19 cellular contexts compared by ENCODE assay signal in the genomic region with DNA sequence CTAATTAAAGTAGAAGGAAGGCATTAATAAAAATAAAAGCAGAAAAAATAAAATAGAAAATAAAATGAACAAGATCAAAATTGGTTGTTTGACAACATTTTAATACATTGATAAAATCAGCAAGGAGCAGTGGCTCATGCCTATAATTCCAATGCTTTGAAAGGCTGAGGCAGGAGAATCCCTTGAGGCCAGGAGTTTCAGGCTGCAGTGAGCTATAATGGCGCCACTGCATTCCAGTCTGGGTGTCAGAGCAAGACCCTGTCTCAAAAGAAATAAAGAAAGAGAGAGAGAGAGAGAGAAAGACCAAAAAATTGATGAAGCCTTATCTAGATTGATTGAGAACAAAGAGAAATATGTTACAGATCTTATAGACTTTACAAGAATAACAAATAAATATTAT. TPM values are rescaled to one million over a fixed set of nuclear protein-coding genes. Genes with fewer than 3 reads are reported as not detected.
"Had no signal": no experiment of that assay in that cellular context is flagged by ENCODE, and none has a peak within 500 bp of the region (broad histone marks: within the 10 kb centered on the region; RNA-seq: fewer than 3 reads in every experiment).

No MANE protein-coding gene starts in this region.

- ATAC-seq: naive thymus-derived CD8-positive, alpha-beta T cell; natural killer cell treated with Interleukin-12 subunit alpha and Interleukin-12 subunit beta and Interleukin-15 and Interleukin-18, amount 100 ng/mL, for 72 hours; pancreas; right cardiac atrium; right lobe of liver; stimulated activated effector memory CD8-positive, alpha-beta T cell treated with anti-CD3 and anti-CD28 coated beads, Interleukin-12 subunit alpha, Interleukin-12 subunit beta, amount 100 ng/mL, for 72 hours; stimulated activated naive B cell treated with anti-CD40 and anti-IgM and Interleukin-4, amounts not matched to agents 10 μg/mL and 1 μg/mL and 100 μg/mL, for 72 hours had no signal

- DNase-seq: naive thymus-derived CD8-positive, alpha-beta T cell; nephron progenitor cell; nucleus accumbens; pancreas; right cardiac atrium; right lobe of liver; sigmoid colon; small intestine; stimulated activated CD4-positive, alpha-beta T cell treated with anti-CD3 and anti-CD28 coated beads, Interleukin-15, amount 100 ng/mL, for 24 hours; stimulated activated CD4-positive, alpha-beta T cell treated with anti-CD3 and anti-CD28 coated beads, Interleukin-2, amount 100 ng/mL, for 24 hours; stimulated activated CD4-positive, alpha-beta T cell treated with anti-CD3 and anti-CD28 coated beads, Interleukin-2, amount 100 ng/mL, for 48 hours; stimulated activated CD4-positive, alpha-beta T cell treated with anti-CD3 and anti-CD28 coated beads, Interleukin-4, amount 100 ng/mL, for 24 hours; stimulated activated naive B cell treated with anti-CD40 and anti-IgM and Interleukin-4, amounts not matched to agents 10 μg/mL and 1 μg/mL and 100 μg/mL, for 72 hours; stimulated activated naive CD4-positive, alpha-beta T cell treated with Interleukin-2 at 50 U/mL for 16 hours; stomach; thyroid gland; upper lobe of left lung had no signal

RNA-seq across cellular contexts. Expression of a gene that starts 2.1 kb away (rescaled TPM):
- polyA plus RNA-seq: naive thymus-derived CD8-positive, alpha-beta T cell; pancreas; right cardiac atrium had no signal
